Comparison of ENCODE assay signal across 1 cellular context in genomic region chr14:20682435-20683124, GRCh38.
TF ChIP-seq lines count a peak whose summit lies in the region.

No MANE protein-coding gene starts in this region.

TF ChIP-seq in HEK293, 187 proteins besides CTCF, POLR2A, EP300 and RAD21 (continued from another document and continues in another):
- TF ChIP-seq ZNF394 (tag by site-specific recombination; IDR thresholded peaks at IDR 0.05; ENCODE audit: borderline replicate concordance) (no peak), ZFP41 (tag by site-specific recombination; IDR thresholded peaks at IDR 0.05; ENCODE audit: borderline replicate concordance) (no peak), ZBTB6 (tag by site-specific recombination; IDR thresholded peaks at IDR 0.05) (no peak), ZNF624 (tag by site-specific recombination; IDR thresholded peaks at IDR 0.05) (no peak), ZBTB8A (tag by site-specific recombination; IDR thresholded peaks at IDR 0.05) (peak; percentile 89), SP7 (tag by site-specific recombination; IDR thresholded peaks at IDR 0.05) (peak; percentile 41; the same call in 1 of the 2 replicates), ZNF324 (tag by site-specific recombination; IDR thresholded peaks at IDR 0.05) (no peak), ZNF830 (tag by site-specific recombination; IDR thresholded peaks at IDR 0.05; ENCODE audit: low read depth) (no peak), ZNF518A (tag by site-specific recombination; conservative IDR thresholded peaks at IDR 0.05; ENCODE audit: low read depth) (peak; percentile 38; the same call in 1 of the 2 replicates), ZNF677 (tag by site-specific recombination; IDR thresholded peaks at IDR 0.05) (no peak), ZBTB26 (tag by site-specific recombination; optimal IDR thresholded peaks at IDR 0.05) (peak; percentile 76), TRIM28 (IDR thresholded peaks at IDR 0.05; ENCODE audit: borderline replicate concordance, low read length) (no peak), ZNF623 (tag by site-specific recombination; IDR thresholded peaks at IDR 0.05) (no peak), SP2 (tag by site-specific recombination; IDR thresholded peaks at IDR 0.05) (peak; percentile 77), PRDM1 (tag by site-specific recombination; IDR thresholded peaks at IDR 0.05) (no peak), RBAK (tag by site-specific recombination; IDR thresholded peaks at IDR 0.05) (no peak), ZNF37A (tag by site-specific recombination; IDR thresholded peaks at IDR 0.05) (no peak), ZEB2 (tag by site-specific recombination; IDR thresholded peaks at IDR 0.05) (peak; percentile 20), AEBP2 (tag by site-specific recombination; IDR thresholded peaks at IDR 0.05; ENCODE audit: borderline replicate concordance) (no peak), ZNF654 (tag by site-specific recombination; IDR thresholded peaks at IDR 0.05; ENCODE audit: low read depth) (no peak), ZNF266 (tag by site-specific recombination; IDR thresholded peaks at IDR 0.05; ENCODE audit: low read depth) (no peak), GLI2 (tag by site-specific recombination; IDR thresholded peaks at IDR 0.05; ENCODE audit: borderline replicate concordance, low read depth) (no peak), ZFP69B (tag by site-specific recombination; IDR thresholded peaks at IDR 0.05) (no peak), ZNF777 (tag by site-specific recombination; IDR thresholded peaks at IDR 0.05; ENCODE audit: borderline replicate concordance) (no peak), GLI4 (tag by site-specific recombination; IDR thresholded peaks at IDR 0.05) (no peak), SALL2 (tag by site-specific recombination; IDR thresholded peaks at IDR 0.05; ENCODE audit: borderline replicate concordance) (no peak), ZBTB17 (tag by site-specific recombination; IDR thresholded peaks at IDR 0.05) (peak; percentile 81), EGR2 (tag by site-specific recombination; IDR thresholded peaks at IDR 0.05; ENCODE audit: low read depth) (peak; percentile 32; the same call in 1 of the 2 replicates), ZNF302 (tag by site-specific recombination; IDR thresholded peaks at IDR 0.05; ENCODE audit: low read depth) (no peak), ZNF341 (tag by site-specific recombination; IDR thresholded peaks at IDR 0.05; ENCODE audit: low read depth) (peak; percentile 98), ZNF24 (tag by site-specific recombination; IDR thresholded peaks at IDR 0.05) (peak; percentile 42), ZBTB11 (tag by site-specific recombination; conservative IDR thresholded peaks at IDR 0.05; ENCODE audit: low read depth) (peak; percentile 90), ZSCAN16 (tag by site-specific recombination; IDR thresholded peaks at IDR 0.05) (no peak), ZNF132 (tag by site-specific recombination; IDR thresholded peaks at IDR 0.05; ENCODE audit: borderline replicate concordance) (no peak), BCL11A (tag by site-specific recombination; IDR thresholded peaks at IDR 0.05; ENCODE audit: low read depth) (no peak), ZNF423 (tag by site-specific recombination; IDR thresholded peaks at IDR 0.05) (no peak), ZNF48 (tag by site-specific recombination; IDR thresholded peaks at IDR 0.05) (no peak), ZNF140 (tag by site-specific recombination; IDR thresholded peaks at IDR 0.05) (no peak), PRDM10 (tag by site-specific recombination; IDR thresholded peaks at IDR 0.05) (no peak; the same call in 1 of the 2 replicates), ZNF561 (tag by site-specific recombination; IDR thresholded peaks at IDR 0.05; ENCODE audit: borderline replicate concordance) (no peak), ZNF76 (tag by site-specific recombination; IDR thresholded peaks at IDR 0.05; ENCODE audit: borderline replicate concordance, low read depth) (no peak), ZNF645 (tag by site-specific recombination; IDR thresholded peaks at IDR 0.05) (no peak), ZNF629 (tag by site-specific recombination; IDR thresholded peaks at IDR 0.05) (peak; percentile 77), ZNF416 (tag by site-specific recombination; IDR thresholded peaks at IDR 0.05) (no peak), HOXD13 (CRISPR knock-in tag; IDR thresholded peaks at IDR 0.05; ENCODE audit: borderline replicate concordance) (no peak), ZNF391 (tag by site-specific recombination; IDR thresholded peaks at IDR 0.05; ENCODE audit: borderline replicate concordance, low read depth) (no peak), GFI1B (tag by site-specific recombination; IDR thresholded peaks at IDR 0.05) (peak; percentile 71; the same call in 1 of the 2 replicates), ZNF19 (tag by site-specific recombination; IDR thresholded peaks at IDR 0.05; ENCODE audit: low read depth) (no peak), ZNF449 (tag by site-specific recombination; IDR thresholded peaks at IDR 0.05) (no peak)
